Comparison of ENCODE assay signal across 12 cellular contexts in genomic region chr15:99115300-99116215, GRCh38.
"Had no signal": no experiment of that assay in that cellular context is flagged by ENCODE, and none has a peak within 500 bp of the region (broad histone marks: within the 10 kb centered on the region; RNA-seq: fewer than 3 reads in every experiment).

No MANE protein-coding gene starts in this region.

- H3K27me3 ChIP-seq: upper lobe of left lung had no signal

- H3K4me3 ChIP-seq: lung, skin epidermis, upper lobe of left lung had no signal

- FAIRE-seq: bronchial epithelial cell had no signal

- H3K9me3 ChIP-seq: upper lobe of left lung had no signal

- DNase-seq: activated CD4-positive, alpha-beta memory T cell treated with anti-CD3 and anti-CD28 coated beads, Interleukin-2, amount 10 ng/mL, durations not matched to agents 7 days and 5 days; activated CD4-positive, alpha-beta T cell treated with anti-CD3 and anti-CD28 coated beads for 36 hours; activated gamma-delta T cell; activated T-cell treated with anti-CD3 and anti-CD28 coated beads, Interleukin-2, amount 50 U/mL, for 48 hours; hippocampal formation; kidney glomerular epithelial cell; occipital lobe; T1000; upper lobe of left lung had no signal

- H3K4me1 ChIP-seq: upper lobe of left lung had no signal

- ATAC-seq: activated CD4-positive, alpha-beta T cell treated with anti-CD3 and anti-CD28 coated beads for 36 hours had no signal

- H3K27ac ChIP-seq: upper lobe of left lung had no signal
